ENCODE assay signal across 8 cellular contexts in genomic region chr2:101912545-101912944, GRCh38.
DNase-seq lines count a peak whose midpoint lies in the region; ATAC-seq lines count a peak whose summit lies in the region.

No MANE protein-coding gene starts in this region.

- peak; percentile 96 for DNase-seq in SIG-M5 treated with dmso at 0.1 percent for 504 hours (lab: John Stamatoyannopoulos, UW; ENCODE audit: unreplicated experiment)
- no peak for DNase-seq in NCI-H526 treated with DMSO at 0.1 percent for 48 hours (lab: John Stamatoyannopoulos, UW)
- no peak for DNase-seq in globus pallidus (ENCODE audit: low spot score)
- no peak for DNase-seq in activated effector memory CD4-positive, alpha-beta T cell treated with anti-CD3 and anti-CD28 coated beads, Interleukin-2, amount 50 U/mL, for 16 hours
- DNase-seq in NCI-H1436 treated with DMSO at 0.1 percent for 48 hours (lab: John Stamatoyannopoulos, UW): no peak

- ATAC-seq in GM18508 (IDR thresholded peaks at IDR 0.05; ENCODE audit: insufficient read depth, unreplicated experiment): peak; percentile 93
- peak; percentile 96 for ATAC-seq in GM19467 (IDR thresholded peaks at IDR 0.05; ENCODE audit: unreplicated experiment)
- peak; percentile 94 for ATAC-seq in HG03097 (IDR thresholded peaks at IDR 0.05; ENCODE audit: low FRiP score, unreplicated experiment)
